ENCODE assay signal across 23 cellular contexts in genomic region chr17:71171270-71171669, GRCh38.
DNase-seq lines count a peak whose midpoint lies in the region; ATAC-seq, FAIRE-seq and TF ChIP-seq lines count a peak whose summit lies in the region.
"Had no signal": no experiment of that assay in that cellular context is flagged by ENCODE, and none has a peak within 500 bp of the region (broad histone marks: within the 10 kb centered on the region; RNA-seq: fewer than 3 reads in every experiment).

No MANE protein-coding gene starts in this region.

- H3K27ac ChIP-seq in A549 (no peak overlapping the region), HEK293 (ENCODE audit: extremely low read depth, low read depth, low read length) (no peak overlapping the region), stomach (no peak overlapping the region)
- H3K27ac ChIP-seq: BLaER1 treated with 17β-estradiol and CSF1 and Interleukin-3, amounts not matched to agents 10 nM and 100 nM; C4-2B had no signal

- intact Hi-C loops in stomach (cut with DNase I; ENCODE audit: low total_unique reads): no loop called here

- TF ChIP-seq EP300 in A549 (IDR thresholded peaks at IDR 0.05) (no peak), stomach (IDR thresholded peaks at IDR 0.05) (no peak)

- WGBS in A549 (ENCODE audit: missing lambda C conversion rate): 26% methylated on average over 2 of the region's 2 CpGs
- 74 to 92% (median 85%) methylated on average over 2 of the region's 2 CpGs for WGBS in stomach, 5 donors

- no peak overlapping the region for H3K4me2 ChIP-seq in A549
- H3K4me2 ChIP-seq: BLaER1 treated with 17β-estradiol and CSF1 and Interleukin-3, amounts not matched to agents 10 nM and 100 nM had no signal

- no peak for TF ChIP-seq POLR2A in A549 (IDR thresholded peaks at IDR 0.05; ENCODE audit: low read length)
- TF ChIP-seq POLR2A in stomach (IDR thresholded peaks at IDR 0.05): no peak

- no peaks in the 10 kb centered on the region for H3K36me3 ChIP-seq in HEK293 (ENCODE audit: control insufficient read depth in 2 of 2, insufficient read depth in 1 of 2, low read length in 2 of 2)
- H3K36me3 ChIP-seq in stomach: no peaks in the 10 kb centered on the region
- H3K36me3 ChIP-seq: BLaER1 treated with 17β-estradiol and CSF1 and Interleukin-3, amounts not matched to agents 10 nM and 100 nM had no signal

- CTCF ChIA-PET in A549 (lab: Yijun Ruan, JAX): interaction anchor here (0.7 to 1.6 kb wide), 2 partner anchors 19 to 61 kb away, joined by 3 read pairs; no protein-coding TSS in a partner anchor
- CTCF ChIA-PET in HEK293 (lab: Yijun Ruan, JAX): no interaction called here

- H3K4me1 ChIP-seq in A549 (no peaks in the 10 kb centered on the region), HEK293 (ENCODE audit: control insufficient read depth, insufficient read depth, low read length) (peaks cover 8% of the 10 kb centered on the region), stomach (peaks cover 0 to 6% (median 2%) of the 10 kb centered on the region in 4 donors)
- H3K4me1 ChIP-seq: BLaER1 treated with 17β-estradiol and CSF1 and Interleukin-3, amounts not matched to agents 10 nM and 100 nM had no signal

- ATAC-seq in A549: no peak
- ATAC-seq: CD8-positive, alpha-beta T cell; GM12878 had no signal

- POLR2A ChIA-PET in A549 (lab: Yijun Ruan, JAX): no interaction called here
- POLR2A ChIA-PET in HEK293 (lab: Yijun Ruan, JAX): no interaction called here

- FAIRE-seq in A549 (lab: Jason Lieb, UNC) (peak; percentile 54), urothelium cell line (lab: Jason Lieb, UNC) (peak; percentile 40)
- FAIRE-seq: A204.1, GM12878, GM12892, GM18507 had no signal

- no peak for TF ChIP-seq RAD21 in A549 (conservative IDR thresholded peaks at IDR 0.05 in 1 of 2, IDR thresholded peaks at IDR 0.05 in 1 of 2)

- TF ChIP-seq CTCF in A549 (IDR thresholded peaks at IDR 0.05) (no peak), HEK293 (tag by site-specific recombination; IDR thresholded peaks at IDR 0.05) (no peak), stomach (IDR thresholded peaks at IDR 0.05) (no peak)

- H3K9me3 ChIP-seq in A549 (no peaks in the 10 kb centered on the region), HEK293 (ENCODE audit: control insufficient read depth, insufficient read depth, low read depth, low read length) (no peaks in the 10 kb centered on the region), stomach (no peaks in the 10 kb centered on the region)
- H3K9me3 ChIP-seq: BLaER1 treated with 17β-estradiol and CSF1 and Interleukin-3, amounts not matched to agents 10 nM and 100 nM had no signal

- H3K4me3 ChIP-seq in A549 (no peak overlapping the region), HEK293 (ENCODE audit: low read depth, low read length) (no peak overlapping the region), stomach (no peak overlapping the region)
- H3K4me3 ChIP-seq: BLaER1 treated with 17β-estradiol and CSF1 and Interleukin-3, amounts not matched to agents 10 nM and 100 nM; GM12878 had no signal

- no peak for DNase-seq in A549 (ENCODE audit: low read depth in 1 of 2, low spot score in 1 of 2)
- DNase-seq in urothelium cell line (ENCODE audit: low spot score): no peak
- no peak for DNase-seq in stomach
- no peak for DNase-seq in activated T-cell treated with anti-CD3 and anti-CD28 coated beads, Interleukin-2, amount 50 U/mL, for 1 hour
- DNase-seq: 8988T; AML-193; CD4-positive, alpha-beta T cell; CD8-positive, alpha-beta T cell; COR-L47; DMS 273 treated with DMSO at 0.1 percent for 48 hours; DMS153; DMS53; DMS79; DND-41; EL; GDM1 had no signal

- H3K27me3 ChIP-seq in stomach: no peaks in the 10 kb centered on the region
- H3K27me3 ChIP-seq: BLaER1 treated with 17β-estradiol and CSF1 and Interleukin-3, amounts not matched to agents 10 nM and 100 nM had no signal

TF ChIP-seq in A549, 52 proteins besides CTCF, POLR2A, EP300 and RAD21:
- TF ChIP-seq NR3C1 (IDR thresholded peaks at IDR 0.05) (no peak), EHF (CRISPR knock-in tag; IDR thresholded peaks at IDR 0.05) (no peak), MAFK (IDR thresholded peaks at IDR 0.05; ENCODE audit: partially characterized antibody) (peak; percentile 64), FOSB (CRISPR knock-in tag; IDR thresholded peaks at IDR 0.05) (no peak), HEYL (CRISPR knock-in tag; IDR thresholded peaks at IDR 0.05) (no peak)
TF ChIP-seq in A549: peak in this region for 1.

TF ChIP-seq in HEK293, 187 proteins besides CTCF, POLR2A, EP300 and RAD21:
- TF ChIP-seq ZNF174 (tag by site-specific recombination; IDR thresholded peaks at IDR 0.05): no peak
- TF ChIP-seq GLIS1 (tag by site-specific recombination; IDR thresholded peaks at IDR 0.05): peak; percentile 37; the same call in 1 of the 2 replicates
- TF ChIP-seq ZNF473 (tag by site-specific recombination; IDR thresholded peaks at IDR 0.05): no peak
- no peak for TF ChIP-seq ZNF639 (tag by site-specific recombination; IDR thresholded peaks at IDR 0.05)
